In the genomic region with DNA sequence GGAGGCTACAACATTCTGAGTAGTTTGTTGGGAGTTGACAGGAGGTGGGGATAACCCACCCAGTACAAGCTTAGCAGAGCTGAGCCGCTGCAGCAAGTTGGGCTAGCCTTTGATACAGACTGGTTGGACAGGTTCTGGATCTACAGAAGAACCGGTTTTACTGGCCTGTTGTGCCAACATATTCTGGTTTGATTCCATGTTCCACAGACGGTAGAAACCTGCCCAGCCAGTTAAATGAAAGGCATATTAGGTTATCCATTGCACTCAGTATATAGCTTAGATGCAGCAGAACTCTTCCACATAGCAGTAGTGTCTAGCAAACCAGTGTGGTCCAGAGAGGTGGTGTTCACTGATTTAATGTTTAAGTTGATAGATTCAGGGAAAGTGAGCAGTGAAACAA, we compare ENCODE assay signal across 13 cellular contexts. TPM values are rescaled to one million over a fixed set of nuclear protein-coding genes. Genes with fewer than 3 reads are reported as not detected.
DNase-seq lines count a peak whose midpoint lies in the region; ATAC-seq and TF ChIP-seq lines count a peak whose summit lies in the region.
"Had no signal": no experiment of that assay in that cellular context is flagged by ENCODE, and none has a peak within 500 bp of the region (broad histone marks: within the 10 kb centered on the region; RNA-seq: fewer than 3 reads in every experiment).

No MANE protein-coding gene starts in this region.

- H3K9me3 ChIP-seq in HUES6 (ENCODE audit: control insufficient read depth, insufficient read depth, low read depth, low read length), result no peaks in the 10 kb centered on the region
- no peaks in the 10 kb centered on the region for H3K9me3 ChIP-seq in stomach

- no peak overlapping the region; the same call in 1 of the 2 replicates for H3K4me3 ChIP-seq in HUES6 (ENCODE audit: low read depth, low read length)
- H3K4me3 ChIP-seq in stomach, result peak overlapping the region; percentile 9 to 14 (median 10)

- H3K4me1 ChIP-seq in HUES6 (ENCODE audit: control insufficient read depth, insufficient read depth, low read length) (peaks cover 36% of the 10 kb centered on the region), stomach (peaks cover 0 to 8% (median 5%) of the 10 kb centered on the region in 4 donors)

- ATAC-seq in GM18505 (IDR thresholded peaks at IDR 0.05; ENCODE audit: unreplicated experiment), result no peak
- ATAC-seq: stimulated activated effector memory CD8-positive, alpha-beta T cell treated with anti-CD3 and anti-CD28 coated beads, Interleukin-12 subunit alpha, Interleukin-12 subunit beta, amount 100 ng/mL, for 72 hours had no signal

- H3K9ac ChIP-seq in HUES6 (ENCODE audit: low read length), result no peak overlapping the region

- TF ChIP-seq POLR2A in stomach (IDR thresholded peaks at IDR 0.05) (no peak), GM18505 (IDR thresholded peaks at IDR 0.05; ENCODE audit: borderline replicate concordance, extremely low read depth, insufficient read depth, insufficient read length) (no peak)

- no peaks in the 10 kb centered on the region for H3K4me1 Mint-ChIP-seq in CD14-positive monocyte
- H3K4me1 Mint-ChIP-seq: activated CD4-positive, alpha-beta T cell treated with anti-CD3 and anti-CD28 coated beads, Interleukin-2, amount 10 ng/mL, durations not matched to agents 7 days and 5 days; central memory CD8-positive, alpha-beta T cell; stimulated activated effector memory CD8-positive, alpha-beta T cell treated with anti-CD3 and anti-CD28 coated beads, Interleukin-12 subunit alpha, Interleukin-12 subunit beta, amount 100 ng/mL, for 72 hours had no signal

- peaks cover 0 to 3% (median 0%) of the 10 kb centered on the region in 7 donors for H3K9me3 Mint-ChIP-seq in CD14-positive monocyte
- H3K9me3 Mint-ChIP-seq: activated CD4-positive, alpha-beta T cell treated with anti-CD3 and anti-CD28 coated beads, Interleukin-2, amount 10 ng/mL, durations not matched to agents 7 days and 5 days; central memory CD8-positive, alpha-beta T cell; stimulated activated effector memory CD8-positive, alpha-beta T cell treated with anti-CD3 and anti-CD28 coated beads, Interleukin-12 subunit alpha, Interleukin-12 subunit beta, amount 100 ng/mL, for 72 hours had no signal

- peak overlapping the region; percentile 80 for H3K27ac ChIP-seq in HUES6 (ENCODE audit: low read depth, low read length)
- peak overlapping the region in 4 of 5 donors; percentile 30 to 48 (median 42) for H3K27ac ChIP-seq in stomach

- no peak for TF ChIP-seq EP300 in stomach (IDR thresholded peaks at IDR 0.05)

- intact Hi-C loops in stomach (cut with DNase I; ENCODE audit: low total_unique reads) (no loop called here), CD14-positive monocyte (cut with micrococcal nuclease) (no loop called here)

- WGBS in stomach, 5 donors, result 23 to 44% (median 30%) methylated on average over 3 of the region's 3 CpGs

- H3K27ac Mint-ChIP-seq in CD14-positive monocyte, result no peak overlapping the region
- H3K27ac Mint-ChIP-seq: activated CD4-positive, alpha-beta T cell treated with anti-CD3 and anti-CD28 coated beads, Interleukin-2, amount 10 ng/mL, durations not matched to agents 7 days and 5 days; stimulated activated effector memory CD8-positive, alpha-beta T cell treated with anti-CD3 and anti-CD28 coated beads, Interleukin-12 subunit alpha, Interleukin-12 subunit beta, amount 100 ng/mL, for 72 hours had no signal

- no peaks in the 10 kb centered on the region for H3K36me3 ChIP-seq in HUES6 (ENCODE audit: control insufficient read depth, insufficient read depth, low read length)
- H3K36me3 ChIP-seq in stomach, result no peaks in the 10 kb centered on the region

- no peak overlapping the region for H3K4me3 Mint-ChIP-seq in CD14-positive monocyte
- H3K4me3 Mint-ChIP-seq: activated CD4-positive, alpha-beta T cell treated with anti-CD3 and anti-CD28 coated beads, Interleukin-2, amount 10 ng/mL, durations not matched to agents 7 days and 5 days; central memory CD8-positive, alpha-beta T cell; stimulated activated effector memory CD8-positive, alpha-beta T cell treated with anti-CD3 and anti-CD28 coated beads, Interleukin-12 subunit alpha, Interleukin-12 subunit beta, amount 100 ng/mL, for 72 hours had no signal

- peaks cover 0 to 2% of the 10 kb centered on the region in 2 donors for H3K36me3 Mint-ChIP-seq in CD14-positive monocyte
- H3K36me3 Mint-ChIP-seq: stimulated activated effector memory CD8-positive, alpha-beta T cell treated with anti-CD3 and anti-CD28 coated beads, Interleukin-12 subunit alpha, Interleukin-12 subunit beta, amount 100 ng/mL, for 72 hours had no signal

- H3K27me3 ChIP-seq in HUES6 (ENCODE audit: control insufficient read depth, insufficient read depth, low read length) (no peaks in the 10 kb centered on the region), stomach (no peaks in the 10 kb centered on the region)

- peak; percentile 76 for DNase-seq in NCI-H774 (lab: John Stamatoyannopoulos, UW)
- DNase-seq in iPS-NIHi7 (ENCODE audit: extremely low spot score), result peak; percentile 55
- DNase-seq in stomach, result peak; percentile 88
- no peak for DNase-seq in CD14-positive monocyte (ENCODE audit: low spot score)
- no peak for DNase-seq in retina
- DNase-seq in stimulated activated CD4-positive, alpha-beta T cell treated with anti-CD3 and anti-CD28 coated beads, Interleukin-12 subunit alpha, Interleukin-12 subunit beta, amount 100 ng/mL, for 4 hours, result no peak
- DNase-seq: activated CD4-positive, alpha-beta T cell treated with anti-CD3 and anti-CD28 coated beads, Interleukin-2, amount 10 ng/mL, durations not matched to agents 7 days and 5 days; activated gamma-delta T cell treated with Interleukin-2 at 50 U/mL for 16 hours; NCI-H524 treated with DMSO at 0.1 percent for 48 hours had no signal

- TF ChIP-seq CTCF in stomach (IDR thresholded peaks at IDR 0.05) (no peak), CD14-positive monocyte (IDR thresholded peaks at IDR 0.05) (no peak)

- H3K27me3 Mint-ChIP-seq in CD14-positive monocyte (ENCODE audit: low read depth in 3 of 3), result no peaks in the 10 kb centered on the region

RNA-seq across cellular contexts. Expression of a gene that starts 19.3 kb away (rescaled TPM):
- 10 to 100 TPM in 4 of 5 donors, 1 to 10 TPM in 1; 6.4 to 54.0 (median 30.5) TPM for total RNA-seq in stomach
- 10 to 100 TPM; 26.3 to 34.0 (median 29.8) TPM for polyA plus RNA-seq in stomach
- polyA plus RNA-seq in CD14-positive monocyte, result 1 to 10 TPM; 5.8 to 9.6 TPM

Comparison
In these comparisons a context has a peak if more than half of its experiments do, and no peak if none do; other contexts are left out.
1. DNase-seq: peak in NCI-H774 (single experiment), iPS-NIHi7 (single experiment) and stomach (single experiment); none in CD14-positive monocyte (single experiment), retina (single experiment) and stimulated activated CD4-positive, alpha-beta T cell treated with anti-CD3 and anti-CD28 coated beads, Interleukin-12 subunit alpha, Interleukin-12 subunit beta, amount 100 ng/mL, for 4 hours (single experiment).